Comparison of ENCODE assay signal across 27 cellular contexts in the genomic region with DNA sequence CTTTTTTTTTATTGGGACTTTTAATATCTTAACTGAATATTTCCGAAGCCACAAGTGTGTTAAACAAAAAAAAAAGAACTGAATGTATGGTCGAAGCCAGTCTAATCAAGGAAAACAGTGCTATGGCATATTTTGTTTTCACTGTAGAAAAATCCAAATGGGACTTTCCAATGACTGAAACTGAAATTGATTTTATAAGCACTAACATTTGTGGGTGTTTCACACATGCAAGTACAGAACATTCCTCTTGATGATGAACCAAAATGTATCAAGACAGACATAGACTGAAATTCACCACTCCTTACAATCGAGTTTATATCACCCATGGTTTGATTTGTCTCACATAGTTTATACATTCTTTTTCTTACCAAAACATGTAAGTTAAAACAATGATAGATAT.
"Had no signal": no experiment of that assay in that cellular context is flagged by ENCODE, and none has a peak within 500 bp of the region (broad histone marks: within the 10 kb centered on the region; RNA-seq: fewer than 3 reads in every experiment).

No MANE protein-coding gene starts in this region.

- H3K36me3 Mint-ChIP-seq: memory B cell; mesothelial cell of epicardium; naive thymus-derived CD4-positive, alpha-beta T cell; neural progenitor cell; type B pancreatic cell had no signal

- H3K4me3 Mint-ChIP-seq: memory B cell; mesothelial cell of epicardium; naive thymus-derived CD4-positive, alpha-beta T cell; nephron; neural progenitor cell; type B pancreatic cell had no signal

- FAIRE-seq: colon, kidney had no signal

- H3K36me3 ChIP-seq: gastrocnemius medialis, neural progenitor cell, prostate gland, right atrium auricular region, stomach, tibial artery had no signal

- DNase-seq: dorsolateral prefrontal cortex; effector CD4-positive, alpha-beta T cell; foreskin fibroblast; gastrocnemius medialis; head of caudate nucleus; kidney; naive thymus-derived CD4-positive, alpha-beta T cell; stimulated activated CD4-positive, alpha-beta T cell treated with anti-CD3 and anti-CD28 coated beads, Interleukin-12 subunit alpha, Interleukin-12 subunit beta, amount 100 ng/mL, for 4 hours; stimulated activated CD4-positive, alpha-beta T cell treated with anti-CD3 and anti-CD28 coated beads, Interleukin-1b, Interleukin-23, amount 100 ng/mL, for 48 hours; stimulated activated CD4-positive, alpha-beta T cell treated with anti-CD3 and anti-CD28 coated beads, Interleukin-4, amount 100 ng/mL, for 1 hour; stimulated activated CD8-positive, alpha-beta memory T cell treated with anti-CD3 and anti-CD28 coated beads, Interleukin-4, amount 100 ng/mL, for 48 hours; stimulated activated naive CD4-positive, alpha-beta T cell treated with Interleukin-2 at 50 U/mL for 16 hours; stomach; testis; tibial artery had no signal

- H3K27ac Mint-ChIP-seq: memory B cell; mesothelial cell of epicardium; naive thymus-derived CD4-positive, alpha-beta T cell; nephron; neural progenitor cell; type B pancreatic cell had no signal

- H2AFZ ChIP-seq: neural progenitor cell had no signal

- H3K9me3 Mint-ChIP-seq: mesothelial cell of epicardium, nephron, neural progenitor cell, type B pancreatic cell had no signal

- H3K9ac ChIP-seq: neural progenitor cell had no signal

- H3K4me1 Mint-ChIP-seq: memory B cell; mesothelial cell of epicardium; naive thymus-derived CD4-positive, alpha-beta T cell; neural progenitor cell had no signal

- H3K4me3 ChIP-seq: dorsolateral prefrontal cortex, gastrocnemius medialis, lung, neural progenitor cell, prostate gland, right atrium auricular region, smooth muscle cell, stomach, testis, tibial artery had no signal

- ATAC-seq: gastrocnemius medialis; left lobe of liver; naive thymus-derived CD4-positive, alpha-beta T cell; sciatic nerve had no signal

- H3K27ac ChIP-seq: gastrocnemius medialis, neural progenitor cell, prostate gland, right atrium auricular region, stomach, testis, tibial artery had no signal

- H3K27me3 Mint-ChIP-seq: naive thymus-derived CD4-positive, alpha-beta T cell; type B pancreatic cell had no signal

- H3K4me2 ChIP-seq: neural progenitor cell, smooth muscle cell had no signal

- H3K4me1 ChIP-seq: gastrocnemius medialis, neural progenitor cell, prostate gland, right atrium auricular region, stomach, testis, tibial artery had no signal

- H3K27me3 ChIP-seq: dorsolateral prefrontal cortex, gastrocnemius medialis, neural progenitor cell, right atrium auricular region, stomach, testis, tibial artery had no signal

- H3K9me3 ChIP-seq: gastrocnemius medialis, prostate gland, right atrium auricular region, testis, tibial artery had no signal
